In genomic region chr10:3676564-3676963, GRCh38 we compare ENCODE assay signal across 18 cellular contexts.
"Had no signal": no experiment of that assay in that cellular context is flagged by ENCODE, and none has a peak within 500 bp of the region (broad histone marks: within the 10 kb centered on the region; RNA-seq: fewer than 3 reads in every experiment).

No MANE protein-coding gene starts in this region.

- H3K36me3 ChIP-seq: breast epithelium, neutrophil, right atrium auricular region, transverse colon, WERI-Rb-1 had no signal

- H3K4me1 ChIP-seq: breast epithelium, transverse colon had no signal

- ATAC-seq: activated CD4-positive, alpha-beta T cell treated with anti-CD3 and anti-CD28 coated beads for 36 hours; esophagus mucosa; naive thymus-derived CD4-positive, alpha-beta T cell had no signal

- H3K9me3 Mint-ChIP-seq: activated CD4-positive, alpha-beta memory T cell treated with anti-CD3 and anti-CD28 coated beads, Interleukin-2, amount 10 ng/mL, durations not matched to agents 7 days and 5 days; activated naive CD8-positive, alpha-beta T cell treated with anti-CD3 and anti-CD28 coated beads for 36 hours; endodermal cell had no signal

- H3K4me3 Mint-ChIP-seq: activated CD4-positive, alpha-beta memory T cell treated with anti-CD3 and anti-CD28 coated beads, Interleukin-2, amount 10 ng/mL, durations not matched to agents 7 days and 5 days; activated CD4-positive, alpha-beta T cell treated with anti-CD3 and anti-CD28 coated beads for 36 hours; activated naive CD8-positive, alpha-beta T cell treated with anti-CD3 and anti-CD28 coated beads for 36 hours; endodermal cell; naive thymus-derived CD4-positive, alpha-beta T cell had no signal

- DNase-seq: activated CD4-positive, alpha-beta memory T cell treated with anti-CD3 and anti-CD28 coated beads, Interleukin-2, amount 10 ng/mL, durations not matched to agents 7 days and 5 days; activated CD4-positive, alpha-beta T cell treated with anti-CD3 and anti-CD28 coated beads for 36 hours; activated gamma-delta T cell; activated naive CD8-positive, alpha-beta T cell treated with anti-CD3 and anti-CD28 coated beads for 36 hours; activated T-cell treated with anti-CD3 and anti-CD28 coated beads, Interleukin-2, amount 50 U/mL, for 48 hours; aorta; endodermal cell; glutamatergic neuron; naive thymus-derived CD4-positive, alpha-beta T cell; substantia nigra; transverse colon; WERI-Rb-1 had no signal

- H3K27ac ChIP-seq: breast epithelium, neutrophil, right atrium auricular region, skin epidermis, transverse colon, WERI-Rb-1 had no signal

- H3K27me3 ChIP-seq: breast epithelium, neutrophil, right atrium auricular region, transverse colon had no signal

- H3K4me3 ChIP-seq: breast epithelium, lung, right atrium auricular region, skin epidermis, transverse colon had no signal

- H3K36me3 Mint-ChIP-seq: activated naive CD8-positive, alpha-beta T cell treated with anti-CD3 and anti-CD28 coated beads for 36 hours; naive thymus-derived CD4-positive, alpha-beta T cell had no signal

- H3K27me3 Mint-ChIP-seq: activated CD4-positive, alpha-beta memory T cell treated with anti-CD3 and anti-CD28 coated beads, Interleukin-2, amount 10 ng/mL, durations not matched to agents 7 days and 5 days; activated CD4-positive, alpha-beta T cell treated with anti-CD3 and anti-CD28 coated beads for 36 hours; activated naive CD8-positive, alpha-beta T cell treated with anti-CD3 and anti-CD28 coated beads for 36 hours had no signal

- H3K4me1 Mint-ChIP-seq: activated CD4-positive, alpha-beta memory T cell treated with anti-CD3 and anti-CD28 coated beads, Interleukin-2, amount 10 ng/mL, durations not matched to agents 7 days and 5 days; activated CD4-positive, alpha-beta T cell treated with anti-CD3 and anti-CD28 coated beads for 36 hours; naive thymus-derived CD4-positive, alpha-beta T cell had no signal

- H3K27ac Mint-ChIP-seq: activated CD4-positive, alpha-beta memory T cell treated with anti-CD3 and anti-CD28 coated beads, Interleukin-2, amount 10 ng/mL, durations not matched to agents 7 days and 5 days; activated CD4-positive, alpha-beta T cell treated with anti-CD3 and anti-CD28 coated beads for 36 hours; activated naive CD8-positive, alpha-beta T cell treated with anti-CD3 and anti-CD28 coated beads for 36 hours; endodermal cell; naive thymus-derived CD4-positive, alpha-beta T cell had no signal
